ENCODE assay signal across 17 cellular contexts in the genomic region with DNA sequence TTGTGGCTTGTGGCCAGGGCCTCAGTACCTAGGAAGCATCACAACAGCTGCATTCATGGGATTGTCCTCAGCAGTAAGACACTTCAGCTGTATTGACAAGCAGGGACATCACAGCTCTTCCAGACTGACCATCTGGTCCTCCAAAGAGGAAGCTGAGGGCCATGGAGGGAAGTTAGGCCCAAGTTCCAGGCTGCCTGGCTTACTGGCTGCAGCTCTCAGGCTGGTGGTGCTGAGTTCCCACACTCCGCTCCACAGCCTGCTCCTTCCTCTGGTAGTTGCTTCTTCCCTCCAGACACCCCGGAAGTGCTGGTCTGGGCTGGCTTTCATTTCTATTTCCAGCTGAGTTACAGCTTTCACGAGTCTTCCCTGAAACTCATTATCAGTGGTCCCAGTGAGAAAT. TPM values are rescaled to one million over a fixed set of nuclear protein-coding genes. Genes with fewer than 3 reads are reported as not detected.
DNase-seq lines count a peak whose midpoint lies in the region; ATAC-seq and TF ChIP-seq lines count a peak whose summit lies in the region.
"Had no signal": no experiment of that assay in that cellular context is flagged by ENCODE, and none has a peak within 500 bp of the region (broad histone marks: within the 10 kb centered on the region; RNA-seq: fewer than 3 reads in every experiment).

No MANE protein-coding gene starts in this region.

- DNase-seq in activated CD4-positive, alpha-beta T cell treated with anti-CD3 and anti-CD28 coated beads, Interleukin-2, amount 10 ng/mL, durations not matched to agents 7 days and 5 days: no peak
- no peak for DNase-seq in activated CD4-positive, alpha-beta T cell treated with anti-CD3 and anti-CD28 coated beads, Interleukin-2, amount 50 U/mL, for 1 hour
- DNase-seq in T-cell (no peak), hippocampal formation (lab: John Stamatoyannopoulos, UW) (peak; percentile 24 to 39), testis (peak; percentile 28), NCI-H1694 (lab: John Stamatoyannopoulos, UW) (no peak), COLO829 (ENCODE audit: low spot score) (no peak)
- DNase-seq: effector CD8-positive, alpha-beta T cell; NCI-H1694 treated with DMSO at 0.1 percent for 48 hours; PC-3; stimulated activated CD4-positive, alpha-beta T cell treated with anti-CD3 and anti-CD28 coated beads, Interleukin-2, amount 100 ng/mL, for 48 hours had no signal

- H3K4me1 Mint-ChIP-seq in activated CD4-positive, alpha-beta T cell treated with anti-CD3 and anti-CD28 coated beads, Interleukin-2, amount 10 ng/mL, durations not matched to agents 7 days and 5 days: peaks cover 24% of the 10 kb centered on the region
- peaks cover 18 to 20% (median 18%) of the 10 kb centered on the region in 3 donors for H3K4me1 Mint-ChIP-seq in T-cell

- H3K27me3 Mint-ChIP-seq in activated CD4-positive, alpha-beta T cell treated with anti-CD3 and anti-CD28 coated beads, Interleukin-2, amount 10 ng/mL, durations not matched to agents 7 days and 5 days: no peaks in the 10 kb centered on the region
- no peaks in the 10 kb centered on the region for H3K27me3 Mint-ChIP-seq in T-cell
- H3K27me3 Mint-ChIP-seq: activated naive CD8-positive, alpha-beta T cell had no signal

- H3K9me3 Mint-ChIP-seq in activated CD4-positive, alpha-beta T cell treated with anti-CD3 and anti-CD28 coated beads, Interleukin-2, amount 10 ng/mL, durations not matched to agents 7 days and 5 days: no peaks in the 10 kb centered on the region
- H3K9me3 Mint-ChIP-seq in T-cell: no peaks in the 10 kb centered on the region
- H3K9me3 Mint-ChIP-seq: nephron had no signal

- no peak for TF ChIP-seq CTCF in testis (IDR thresholded peaks at IDR 0.05)

- 79 to 81% methylated on average over 3 of the region's 3 CpGs for WGBS in testis, 2 donors

- POLR2A ChIA-PET in activated CD4-positive, alpha-beta T cell treated with anti-CD3 and anti-CD28 coated beads, Interleukin-2, amount 10 ng/mL, durations not matched to agents 7 days and 5 days (lab: Charles Lee): no interaction called here
- POLR2A ChIA-PET in T-cell (lab: Charles Lee): interaction anchor here in 1 of 2 donors (0.6 kb wide), 1 partner anchor 8 kb away, joined by 4 read pairs; no protein-coding TSS in a partner anchor

- H3K27me3 ChIP-seq in testis: no peaks in the 10 kb centered on the region

- no peak overlapping the region for H3K4me3 Mint-ChIP-seq in activated CD4-positive, alpha-beta T cell treated with anti-CD3 and anti-CD28 coated beads, Interleukin-2, amount 10 ng/mL, durations not matched to agents 7 days and 5 days
- no peak overlapping the region for H3K4me3 Mint-ChIP-seq in T-cell
- H3K4me3 Mint-ChIP-seq: activated naive CD8-positive, alpha-beta T cell; nephron had no signal

- H3K27ac ChIP-seq in testis: no peak overlapping the region

- no peak for ATAC-seq in T-cell (replicated peaks in 1 of 4)
- ATAC-seq in GM21737 (IDR thresholded peaks at IDR 0.05; ENCODE audit: unreplicated experiment): no peak
- ATAC-seq: activated CD4-positive, CD25-positive, alpha-beta regulatory T cell treated with anti-CD3 and anti-CD28 coated beads, Interleukin-2, amount 50 U/mL, for 24 hours; PC-3 had no signal

- no peaks in the 10 kb centered on the region for H3K36me3 Mint-ChIP-seq in activated CD4-positive, alpha-beta T cell treated with anti-CD3 and anti-CD28 coated beads, Interleukin-2, amount 10 ng/mL, durations not matched to agents 7 days and 5 days (ENCODE audit: low read depth)
- H3K36me3 Mint-ChIP-seq in T-cell: no peaks in the 10 kb centered on the region
- H3K36me3 Mint-ChIP-seq: activated naive CD8-positive, alpha-beta T cell had no signal

- CTCF ChIA-PET in activated CD4-positive, alpha-beta T cell treated with anti-CD3 and anti-CD28 coated beads, Interleukin-2, amount 10 ng/mL, durations not matched to agents 7 days and 5 days (lab: Charles Lee): interaction anchor here (0.8 to 3.9 kb wide), 4 partner anchors 14 to 750 kb away, joined by 3 to 15 read pairs (median 8); no protein-coding TSS in a partner anchor
- CTCF ChIA-PET in T-cell (lab: Charles Lee): no interaction called here

- TF ChIP-seq POLR2A in testis (IDR thresholded peaks at IDR 0.05): no peak

- intact Hi-C loops in testis (cut with DNase I; ENCODE audit: low total_unique reads): no loop called here

- H3K4me1 ChIP-seq in testis: peaks cover 10% of the 10 kb centered on the region

- H3K4me3 ChIP-seq in testis: no peak overlapping the region

- no peaks in the 10 kb centered on the region for H3K36me3 ChIP-seq in testis (ENCODE audit: low read depth, missing control alignments)

- H3K9me3 ChIP-seq in testis: no peaks in the 10 kb centered on the region

- H3K27ac Mint-ChIP-seq in activated CD4-positive, alpha-beta T cell treated with anti-CD3 and anti-CD28 coated beads, Interleukin-2, amount 10 ng/mL, durations not matched to agents 7 days and 5 days: peak overlapping the region; percentile 83
- peak overlapping the region; percentile 75 to 80 for H3K27ac Mint-ChIP-seq in T-cell
- H3K27ac Mint-ChIP-seq: activated naive CD8-positive, alpha-beta T cell; nephron had no signal

RNA-seq across cellular contexts. Expression of a gene that starts 5.7 kb away (rescaled TPM):
- total RNA-seq in activated CD4-positive, alpha-beta T cell treated with anti-CD3 and anti-CD28 coated beads, Interleukin-2, amount 10 ng/mL, durations not matched to agents 7 days and 5 days: 100 to 1,000 TPM; 175 TPM
- total RNA-seq in T-cell (100 to 1,000 TPM; 102 to 181 (median 138) TPM), testis (10 to 100 TPM; 14.2 to 18.6 TPM)
- 22.4 TPM for polyA plus RNA-seq in testis (ENCODE audit: insufficient read depth, low read depth, low replicate concordance)

RNA-seq across cellular contexts. Expression of a gene that starts 17.5 kb away (rescaled TPM):
- total RNA-seq in activated CD4-positive, alpha-beta T cell treated with anti-CD3 and anti-CD28 coated beads, Interleukin-2, amount 10 ng/mL, durations not matched to agents 7 days and 5 days: 1 to 10 TPM; 1.1 to 1.2 TPM
- total RNA-seq in T-cell (1 to 10 TPM in 1 of 5 donors, under 1 TPM in 4; 0.13 to 1.1 (median 0.47) TPM), testis (under 1 TPM in 1 of 2 donors, not detected in 1; 0.16 TPM)
- not detected for polyA plus RNA-seq in testis (ENCODE audit: insufficient read depth, low read depth, low replicate concordance)
- total RNA-seq: PC-3, subcutaneous adipose tissue had no signal
- polyA plus RNA-seq: AG04450 had no signal

RNA-seq across cellular contexts. Expression of a gene that starts 25.7 kb away (rescaled TPM):
- under 1 TPM; 0.45 to 0.73 TPM for total RNA-seq in activated CD4-positive, alpha-beta T cell treated with anti-CD3 and anti-CD28 coated beads, Interleukin-2, amount 10 ng/mL, durations not matched to agents 7 days and 5 days
- total RNA-seq in T-cell (under 1 TPM in 1 of 5 donors, not detected in 4; 0.70 TPM), testis (1 to 10 TPM; 1.8 to 2.4 TPM)
- 13.9 TPM for polyA plus RNA-seq in testis (ENCODE audit: insufficient read depth, low read depth, low replicate concordance)

RNA-seq across cellular contexts. Expression of a gene that starts 48.9 kb away (rescaled TPM):
- total RNA-seq in activated CD4-positive, alpha-beta T cell treated with anti-CD3 and anti-CD28 coated beads, Interleukin-2, amount 10 ng/mL, durations not matched to agents 7 days and 5 days: 1 to 10 TPM; 4.5 to 6.8 TPM
- total RNA-seq in T-cell (1 to 10 TPM; 4.7 to 7.2 (median 6.4) TPM), testis (10 to 100 TPM; 45.0 to 98.3 TPM)
- polyA plus RNA-seq in testis (ENCODE audit: insufficient read depth, low read depth, low replicate concordance): 283 TPM

Comparison
In these comparisons a context has a peak if more than half of its experiments do, and no peak if none do; other contexts are left out.
1. DNase-seq: peak in hippocampal formation (2 of 2) and testis (single experiment); none in activated CD4-positive, alpha-beta T cell treated with anti-CD3 and anti-CD28 coated beads, Interleukin-2, amount 10 ng/mL, durations not matched to agents 7 days and 5 days (single experiment), activated CD4-positive, alpha-beta T cell treated with anti-CD3 and anti-CD28 coated beads, Interleukin-2, amount 50 U/mL, for 1 hour (single experiment), T-cell (0 of 34), NCI-H1694 (single experiment) and COLO829 (single experiment).
2. RNA of a gene that starts 5.7 kb away (total RNA-seq): 175 TPM in activated CD4-positive, alpha-beta T cell treated with anti-CD3 and anti-CD28 coated beads, Interleukin-2, amount 10 ng/mL, durations not matched to agents 7 days and 5 days and 102 to 181 TPM in T-cell; 14.2 to 18.6 TPM in testis; every median in the first group is over 4 times any median in the second.